10 cellular contexts compared by ENCODE assay signal in the genomic region with DNA sequence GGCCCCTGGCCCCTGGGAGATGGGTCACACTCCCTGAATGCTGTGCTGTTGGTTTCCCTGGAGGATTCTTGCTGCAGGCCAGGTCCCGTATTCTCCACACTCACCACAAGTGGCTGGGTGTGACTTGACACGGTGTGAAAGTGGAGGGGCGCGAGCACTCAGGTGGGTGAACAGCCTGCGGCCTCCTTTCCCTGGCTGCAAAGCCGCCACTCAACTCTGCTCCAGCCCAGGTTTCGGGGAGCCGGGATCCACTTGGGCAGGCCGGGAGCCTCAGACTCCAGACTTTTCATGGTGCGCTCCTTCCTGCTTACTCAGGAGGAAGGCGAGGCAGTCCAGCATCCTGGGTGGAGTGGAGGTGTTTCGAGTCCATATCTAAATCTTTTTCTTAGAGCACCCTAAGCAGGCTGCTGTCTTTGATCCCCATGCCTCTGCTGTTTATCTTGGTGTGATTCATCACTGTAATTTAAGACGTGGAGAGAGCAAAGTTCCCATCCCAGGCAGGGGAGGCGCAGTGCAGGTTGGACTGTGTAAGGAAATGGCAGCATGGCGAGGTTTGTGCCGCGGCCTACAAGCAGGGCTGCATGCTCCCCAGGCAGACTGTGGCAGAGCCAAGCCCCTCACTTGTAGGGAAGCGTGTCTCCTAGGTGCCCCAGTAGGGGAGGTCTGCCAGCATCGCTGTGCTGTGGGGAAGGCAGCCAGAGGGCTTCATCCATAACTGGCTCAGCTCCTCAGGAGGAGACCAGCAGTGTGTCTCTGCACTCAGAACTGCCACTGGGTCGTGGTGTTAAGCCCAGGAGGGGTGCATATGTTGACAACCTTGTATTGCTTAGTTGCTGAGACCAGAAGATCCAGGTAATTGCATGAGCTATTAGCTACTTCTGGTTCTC. TPM values are rescaled to one million over a fixed set of nuclear protein-coding genes. Genes with fewer than 3 reads are reported as not detected.
A peak's percentile ranks its signal among the peaks of the same experiment; 100 is the strongest.
DNase-seq lines count a peak whose midpoint lies in the region; ATAC-seq and TF ChIP-seq lines count a peak whose summit lies in the region.
"Had no signal": no experiment of that assay in that cellular context is flagged by ENCODE, and none has a peak within 500 bp of the region (broad histone marks: within the 10 kb centered on the region; RNA-seq: fewer than 3 reads in every experiment).

No MANE protein-coding gene starts in this region.

- no peak overlapping the region for H3K9ac ChIP-seq in rectal smooth muscle tissue (ENCODE audit: low read length)
- H3K9ac ChIP-seq: neural progenitor cell had no signal

- WGBS in esophagus squamous epithelium, 2 donors: 37 to 44% methylated on average over 12 to 14 of the region's 20 CpGs

- TF ChIP-seq CTCF in esophagus squamous epithelium (IDR thresholded peaks at IDR 0.05) (peak in 1 of 6 experiments; percentile 24), BE2C (IDR thresholded peaks at IDR 0.05; ENCODE audit: low read depth, low read length) (no peak)

- H3K4me1 ChIP-seq in esophagus squamous epithelium (peaks cover 16 to 78% (median 36%) of the 10 kb centered on the region in 3 donors), rectal smooth muscle tissue (ENCODE audit: control insufficient read depth, insufficient read depth, low read length) (peaks cover 49% of the 10 kb centered on the region), BE2C (no peaks in the 10 kb centered on the region)

- H3K27ac ChIP-seq in esophagus squamous epithelium: peak overlapping the region; percentile 63 to 76 (median 69)
- peak overlapping the region; percentile 72 for H3K27ac ChIP-seq in rectal smooth muscle tissue (ENCODE audit: low read depth, low read length)
- H3K27ac ChIP-seq: neural progenitor cell had no signal

- ATAC-seq in HG03095 (IDR thresholded peaks at IDR 0.05; ENCODE audit: unreplicated experiment) (no peak), GM21367 (IDR thresholded peaks at IDR 0.05; ENCODE audit: unreplicated experiment) (no peak)

- TF ChIP-seq POLR2A in esophagus squamous epithelium (IDR thresholded peaks at IDR 0.05): no peak

- H3K27me3 ChIP-seq in esophagus squamous epithelium (no peaks in the 10 kb centered on the region), rectal smooth muscle tissue (ENCODE audit: control insufficient read depth, insufficient read depth, low read length) (no peaks in the 10 kb centered on the region), BE2C (no peaks in the 10 kb centered on the region)
- H3K27me3 ChIP-seq: cardiac muscle cell, neural progenitor cell had no signal

- intact Hi-C loops in esophagus squamous epithelium (cut with DNase I): no loop called here

- H3K9me3 ChIP-seq in esophagus squamous epithelium (no peaks in the 10 kb centered on the region), BE2C (no peaks in the 10 kb centered on the region)

- DNase-seq in H4 (ENCODE audit: low spot score) (peak; percentile 69), NCI-H526 (lab: John Stamatoyannopoulos, UW) (peak; percentile 39 to 55), esophagus squamous epithelium (lab: John Stamatoyannopoulos, UW) (no peak), BE2C (no peak), activated gamma-delta T cell (lab: John Stamatoyannopoulos, UW) (no peak)

- H3K4me3 ChIP-seq in esophagus squamous epithelium (no peak overlapping the region), rectal smooth muscle tissue (ENCODE audit: low read length) (no peak overlapping the region), BE2C (ENCODE audit: low read depth, low read length) (no peak overlapping the region)
- H3K4me3 ChIP-seq: cardiac muscle cell, neural progenitor cell had no signal

- peaks cover 0 to 31% (median 0%) of the 10 kb centered on the region in 3 donors for H3K36me3 ChIP-seq in esophagus squamous epithelium
- H3K36me3 ChIP-seq in rectal smooth muscle tissue (ENCODE audit: control insufficient read depth, insufficient read depth, low read length): peaks cover 3% of the 10 kb centered on the region
- no peaks in the 10 kb centered on the region for H3K36me3 ChIP-seq in BE2C
- H3K36me3 ChIP-seq: cardiac muscle cell, neural progenitor cell had no signal

RNA-seq across cellular contexts. Expression of a gene that starts 29.6 kb away (rescaled TPM):
- 7.0 and 8.2 TPM in 2 replicates for total RNA-seq in H4 (2014; rRNA removed; shearing (Covaris generic))
- 10 to 100 TPM; 14.3 to 20.4 (median 17.3) TPM for total RNA-seq in esophagus squamous epithelium
- polyA plus RNA-seq in BE2C (2012; ENCODE audit: insufficient read depth, insufficient read length, low read depth): 2.8 TPM

Comparison
In these comparisons a context has a peak if more than half of its experiments do, and no peak if none do; other contexts are left out.
1. DNase-seq: peak in H4 (single experiment) and NCI-H526 (2 of 2); none in esophagus squamous epithelium (single experiment), BE2C (single experiment) and activated gamma-delta T cell (single experiment).